10 cellular contexts compared by ENCODE assay signal in genomic region chr20:22248052-22248667, GRCh38.
DNase-seq lines count a peak whose midpoint lies in the region; ATAC-seq and TF ChIP-seq lines count a peak whose summit lies in the region.
"Had no signal": no experiment of that assay in that cellular context is flagged by ENCODE, and none has a peak within 500 bp of the region (broad histone marks: within the 10 kb centered on the region; RNA-seq: fewer than 3 reads in every experiment).

No MANE protein-coding gene starts in this region.

- no TSS peak for BruUV-seq in HCT116 (replicated peaks; lab: Mats Ljungman, UMichigan)

- TF ChIP-seq RAD21 in HCT116 (IDR thresholded peaks at IDR 0.05; ENCODE audit: low read depth): peak; percentile 49

- no peak overlapping the region for H3K4me3 ChIP-seq in HCT116 (replicated peaks in 1 of 2; ENCODE audit: low read depth in 1 of 2, low read length in 2 of 2)
- H3K4me3 ChIP-seq: ovary had no signal

- H3K9ac ChIP-seq in HCT116 (ENCODE audit: low read length): no peak overlapping the region

- TF ChIP-seq CTCF in C4-2B (conservative IDR thresholded peaks at IDR 0.05): peak; percentile 85
- TF ChIP-seq CTCF in HCT116 (IDR thresholded peaks at IDR 0.05 in 2 of 3, conservative IDR thresholded peaks at IDR 0.05 in 1 of 3; ENCODE audit: borderline replicate concordance in 1 of 3, insufficient read depth in 1 of 3, low read depth in 2 of 3, low read length in 2 of 3): peak; percentile 10 to 62 (median 53); a peak in 4 of 6 replicates

- H3K79me2 ChIP-seq in HCT116 (ENCODE audit: insufficient read depth, low read length): no peaks in the 10 kb centered on the region

- no peaks in the 10 kb centered on the region for H4K20me1 ChIP-seq in HCT116 (ENCODE audit: insufficient read depth)

- ATAC-seq in HCT116 (no peak), GM19023 (IDR thresholded peaks at IDR 0.05; ENCODE audit: unreplicated experiment) (no peak)
- ATAC-seq: stimulated activated naive CD8-positive, alpha-beta T cell treated with anti-CD3 and anti-CD28 coated beads, Interleukin-15, amount 100 ng/mL, for 72 hours had no signal

- POLR2A ChIA-PET in HCT116 (lab: Charles Lee): no interaction called here

- no peak overlapping the region for H3K4me2 ChIP-seq in HCT116 (ENCODE audit: low read length)

- H3K27me3 ChIP-seq in HCT116 (ENCODE audit: insufficient read depth, low read length): peaks cover 11% of the 10 kb centered on the region
- H3K27me3 ChIP-seq: ovary had no signal

- RAD21 ChIA-PET in HCT116 (lab: Charles Lee; ENCODE audit: low non-redundant PET in 1 of 2, low total read pairs in 2 of 2, uncharacterized antibody in 2 of 2, unreplicated experiment in 2 of 2): no interaction called here

- no peak for TF ChIP-seq POLR2A in HCT116 (IDR thresholded peaks at IDR 0.05; ENCODE audit: borderline replicate concordance, extremely low read depth, insufficient read depth, insufficient read length)

- CTCF ChIA-PET in HCT116 (lab: Charles Lee): interaction anchor here (0.6 to 1.2 kb wide), 2 partner anchors 529 kb away, joined by 5 to 6 read pairs; no protein-coding TSS in a partner anchor

- H3K27ac ChIP-seq in C4-2B: no peak overlapping the region
- no peak overlapping the region for H3K27ac ChIP-seq in HCT116 (ENCODE audit: low read depth, low read length)
- H3K27ac ChIP-seq: ovary had no signal

- H3K4me1 ChIP-seq in HCT116 (ENCODE audit: control insufficient read depth in 1 of 2, insufficient read depth in 2 of 2, low read length in 2 of 2): no peaks in the 10 kb centered on the region

- DNase-seq in HCT116 (ENCODE audit: low read depth, low spot score) (no peak), SW480 (ENCODE audit: low spot score) (peak; percentile 35), left kidney (ENCODE audit: low read depth, low spot score) (peak; percentile 41), NCI-H2029 treated with DMSO at 0.1 percent for 48 hours (lab: John Stamatoyannopoulos, UW) (no peak), DMS79 treated with DMSO at 0.1 percent for 48 hours (lab: John Stamatoyannopoulos, UW) (no peak)
- DNase-seq in activated T-cell treated with anti-CD3 and anti-CD28 coated beads, Interleukin-2, amount 50 U/mL, for 1 hour: no peak
- DNase-seq: ovary; stimulated activated naive CD8-positive, alpha-beta T cell treated with anti-CD3 and anti-CD28 coated beads, Interleukin-15, amount 100 ng/mL, for 72 hours had no signal

- no peaks in the 10 kb centered on the region for H3K9me2 ChIP-seq in HCT116 (ENCODE audit: insufficient read depth)

- no peaks in the 10 kb centered on the region; a peak in 1 of 4 replicates for H3K36me3 ChIP-seq in HCT116 (ENCODE audit: control insufficient read depth in 1 of 2, insufficient read depth in 2 of 2, low read length in 2 of 2)
- H3K36me3 ChIP-seq: ovary had no signal

- H3K9me3 ChIP-seq in HCT116 (ENCODE audit: control insufficient read depth in 1 of 2, insufficient read depth in 1 of 2, low read depth in 1 of 2, low read length in 2 of 2): no peaks in the 10 kb centered on the region
- H3K9me3 ChIP-seq: ovary had no signal

- no peak overlapping the region for H2AFZ ChIP-seq in HCT116 (ENCODE audit: low read depth, low read length, poor library complexity, severe bottlenecking)

- intact Hi-C loops in HCT116 (cut with micrococcal nuclease): loop anchor here (2.0 to 5.0 kb wide), 2 partner anchors 441 to 529 kb away; no protein-coding TSS in a partner anchor

TF ChIP-seq in HCT116, 20 proteins besides CTCF, POLR2A, EP300 and RAD21:
- TF ChIP-seq JUND (IDR thresholded peaks at IDR 0.05): no peak
- no peak for TF ChIP-seq CEBPB (IDR thresholded peaks at IDR 0.05; ENCODE audit: low read depth)
- no peak for TF ChIP-seq ZBTB33 (IDR thresholded peaks at IDR 0.05; ENCODE audit: extremely low read depth, insufficient replicate concordance, low read length)
- no peak for TF ChIP-seq TCF7L2 (IDR thresholded peaks at IDR 0.05; ENCODE audit: borderline replicate concordance, extremely low read depth, insufficient read depth, insufficient read length)
- no peak for TF ChIP-seq CBX3 (IDR thresholded peaks at IDR 0.05; ENCODE audit: low read depth)
TF ChIP-seq in HCT116: peak in this region for 0.

Comparison
In these comparisons a context has a peak if more than half of its experiments do, and no peak if none do; other contexts are left out.
1. DNase-seq: peak in SW480 (single experiment) and left kidney (single experiment); none in HCT116 (single experiment), activated T-cell treated with anti-CD3 and anti-CD28 coated beads, Interleukin-2, amount 50 U/mL, for 1 hour (single experiment), NCI-H2029 treated with DMSO at 0.1 percent for 48 hours (single experiment) and DMS79 treated with DMSO at 0.1 percent for 48 hours (single experiment).